ENCODE assay signal across 1 cellular context in genomic region chr17:28993645-28994426, GRCh38.
TF ChIP-seq lines count a peak whose summit lies in the region.

No MANE protein-coding gene starts in this region.

TF ChIP-seq in HepG2, 621 proteins besides CTCF, POLR2A, EP300 and RAD21 (continued from another document and continues in another):
- TF ChIP-seq PRDM10 (CRISPR knock-in tag; IDR thresholded peaks at IDR 0.05; ENCODE audit: low read depth) (no peak), PAXIP1 (CRISPR knock-in tag; conservative IDR thresholded peaks at IDR 0.05) (peak; percentile 61), ZNF552 (CRISPR knock-in tag; IDR thresholded peaks at IDR 0.05; ENCODE audit: borderline replicate concordance) (no peak), SMYD3 (CRISPR knock-in tag; IDR thresholded peaks at IDR 0.05) (no peak), ELF3 (CRISPR knock-in tag; IDR thresholded peaks at IDR 0.05) (no peak), ZBED4 (CRISPR knock-in tag; IDR thresholded peaks at IDR 0.05; ENCODE audit: borderline replicate concordance) (no peak), FOXO1 (CRISPR knock-in tag; IDR thresholded peaks at IDR 0.05) (no peak; the same call in 1 of the 2 replicates), U2AF1 (optimal IDR thresholded peaks at IDR 0.05; ENCODE audit: low read depth, low read length) (no peak), BORCS8-MEF2B (CRISPR knock-in tag; IDR thresholded peaks at IDR 0.05) (no peak), JDP2 (CRISPR knock-in tag; IDR thresholded peaks at IDR 0.05; ENCODE audit: borderline replicate concordance) (no peak), ZMAT5 (CRISPR knock-in tag; IDR thresholded peaks at IDR 0.05; ENCODE audit: borderline replicate concordance, low read depth) (no peak), REPIN1 (CRISPR knock-in tag; IDR thresholded peaks at IDR 0.05; ENCODE audit: borderline replicate concordance, low read depth) (no peak), MZF1 (CRISPR knock-in tag; IDR thresholded peaks at IDR 0.05; ENCODE audit: borderline replicate concordance) (no peak), ZNF317 (CRISPR knock-in tag; IDR thresholded peaks at IDR 0.05) (no peak), SAP130 (CRISPR knock-in tag; IDR thresholded peaks at IDR 0.05; ENCODE audit: low read depth) (peak; percentile 28; the same call in 1 of the 2 replicates), PATZ1 (CRISPR knock-in tag; IDR thresholded peaks at IDR 0.05) (no peak), ZNF563 (CRISPR knock-in tag; IDR thresholded peaks at IDR 0.05) (no peak), NKX3-1 (CRISPR knock-in tag; IDR thresholded peaks at IDR 0.05) (no peak), KMT2B (CRISPR knock-in tag; IDR thresholded peaks at IDR 0.05) (no peak), ZNF121 (CRISPR knock-in tag; IDR thresholded peaks at IDR 0.05) (no peak), ZFP90 (CRISPR knock-in tag; IDR thresholded peaks at IDR 0.05; ENCODE audit: borderline replicate concordance) (no peak), ZNF782 (CRISPR knock-in tag; IDR thresholded peaks at IDR 0.05; ENCODE audit: borderline replicate concordance) (no peak), TAF1 (CRISPR knock-in tag; IDR thresholded peaks at IDR 0.05) (no peak), GTF3A (CRISPR knock-in tag; conservative IDR thresholded peaks at IDR 0.05) (no peak), CHD4 (IDR thresholded peaks at IDR 0.05; ENCODE audit: borderline replicate concordance, low read length) (no peak), ZNF570 (CRISPR knock-in tag; IDR thresholded peaks at IDR 0.05; ENCODE audit: borderline replicate concordance) (no peak), FOXM1 (CRISPR knock-in tag; IDR thresholded peaks at IDR 0.05) (no peak), ZNF800 (CRISPR knock-in tag; IDR thresholded peaks at IDR 0.05) (no peak), PRDM4 (CRISPR knock-in tag; IDR thresholded peaks at IDR 0.05; ENCODE audit: borderline replicate concordance) (no peak), HNF1A (IDR thresholded peaks at IDR 0.05; ENCODE audit: low read depth) (no peak), HNF1A (CRISPR knock-in tag; IDR thresholded peaks at IDR 0.05; ENCODE audit: borderline replicate concordance) (no peak), ZNF720 (CRISPR knock-in tag; IDR thresholded peaks at IDR 0.05) (no peak), ZMYM4 (CRISPR knock-in tag; IDR thresholded peaks at IDR 0.05) (no peak), BCL3 (CRISPR knock-in tag; IDR thresholded peaks at IDR 0.05) (no peak), TOE1 (CRISPR knock-in tag; IDR thresholded peaks at IDR 0.05) (no peak)
